Comparison of ENCODE assay signal across 9 cellular contexts in genomic region chr5:134902071-134902801, GRCh38. TPM values are rescaled to one million over a fixed set of nuclear protein-coding genes. Genes with fewer than 3 reads are reported as not detected.
DNase-seq lines count a peak whose midpoint lies in the region; ATAC-seq lines count a peak whose summit lies in the region.
"Had no signal": no experiment of that assay in that cellular context is flagged by ENCODE, and none has a peak within 500 bp of the region (broad histone marks: within the 10 kb centered on the region; RNA-seq: fewer than 3 reads in every experiment).

No MANE protein-coding gene starts in this region.

- DNase-seq in activated naive CD4-positive, alpha-beta T cell treated with anti-CD3 and anti-CD28 coated beads, Interleukin-2, amount 50 U/mL, for 16 hours, result no peak
- DNase-seq in activated CD4-positive, alpha-beta memory T cell treated with anti-CD3 and anti-CD28 coated beads for 36 hours, result no peak
- no peak for DNase-seq in dedifferentiated amniotic fluid mesenchymal stem cell (ENCODE audit: extremely low spot score)
- no peak for DNase-seq in NCI-H1694 treated with DMSO at 0.1 percent for 48 hours (lab: John Stamatoyannopoulos, UW)
- DNase-seq: endodermal cell had no signal

- CTCF ChIA-PET in activated CD4-positive, alpha-beta memory T cell treated with anti-CD3 and anti-CD28 coated beads for 36 hours (lab: Charles Lee), result no interaction called here

- no peaks in the 10 kb centered on the region for H3K9me3 Mint-ChIP-seq in activated naive CD4-positive, alpha-beta T cell treated with anti-CD3 and anti-CD28 coated beads, Interleukin-2, amount 50 U/mL, for 24 hours
- H3K9me3 Mint-ChIP-seq in activated CD4-positive, alpha-beta memory T cell treated with anti-CD3 and anti-CD28 coated beads for 36 hours, result no peaks in the 10 kb centered on the region
- no peaks in the 10 kb centered on the region for H3K9me3 Mint-ChIP-seq in stimulated activated memory B cell treated with anti-CD40 and anti-IgM and Interleukin-4, amounts not matched to agents 10 μg/mL and 1 μg/mL and 100 μg/mL, for 72 hours
- H3K9me3 Mint-ChIP-seq: endodermal cell had no signal

- POLR2A ChIA-PET in activated CD4-positive, alpha-beta memory T cell treated with anti-CD3 and anti-CD28 coated beads for 36 hours (lab: Charles Lee), result interaction anchor here (1.6 kb wide), 2 partner anchors 37 to 57 kb away, joined by 3 to 4 read pairs; partner anchors contain the start of gene C5orf24

- ATAC-seq in HG03460 (IDR thresholded peaks at IDR 0.05; ENCODE audit: unreplicated experiment) (peak; percentile 21), GM21367 (IDR thresholded peaks at IDR 0.05; ENCODE audit: unreplicated experiment) (no peak)
- peak; percentile 60 for ATAC-seq in stimulated activated memory B cell treated with anti-CD40 and anti-IgM and Interleukin-4, amounts not matched to agents 10 μg/mL and 1 μg/mL and 100 μg/mL, for 72 hours

- intact Hi-C loops in activated CD4-positive, alpha-beta memory T cell treated with anti-CD3 and anti-CD28 coated beads for 36 hours (cut with micrococcal nuclease), result loop anchor here (10.0 kb wide), 2 partner anchors 297 to 677 kb away; partner anchors contain the start of gene PPP2CA

- H3K4me3 Mint-ChIP-seq in activated naive CD4-positive, alpha-beta T cell treated with anti-CD3 and anti-CD28 coated beads, Interleukin-2, amount 50 U/mL, for 24 hours, result no peak overlapping the region
- H3K4me3 Mint-ChIP-seq in activated CD4-positive, alpha-beta memory T cell treated with anti-CD3 and anti-CD28 coated beads for 36 hours, result no peak overlapping the region
- peak overlapping the region; percentile 43 for H3K4me3 Mint-ChIP-seq in stimulated activated memory B cell treated with anti-CD40 and anti-IgM and Interleukin-4, amounts not matched to agents 10 μg/mL and 1 μg/mL and 100 μg/mL, for 72 hours
- H3K4me3 Mint-ChIP-seq: endodermal cell had no signal

- peaks cover 3% of the 10 kb centered on the region for H3K36me3 Mint-ChIP-seq in activated naive CD4-positive, alpha-beta T cell treated with anti-CD3 and anti-CD28 coated beads, Interleukin-2, amount 50 U/mL, for 24 hours
- H3K36me3 Mint-ChIP-seq in activated CD4-positive, alpha-beta memory T cell treated with anti-CD3 and anti-CD28 coated beads for 36 hours, result peaks cover 5% of the 10 kb centered on the region
- H3K36me3 Mint-ChIP-seq in stimulated activated memory B cell treated with anti-CD40 and anti-IgM and Interleukin-4, amounts not matched to agents 10 μg/mL and 1 μg/mL and 100 μg/mL, for 72 hours, result peaks cover 5% of the 10 kb centered on the region

- H3K4me1 Mint-ChIP-seq in activated naive CD4-positive, alpha-beta T cell treated with anti-CD3 and anti-CD28 coated beads, Interleukin-2, amount 50 U/mL, for 24 hours, result peaks cover 11% of the 10 kb centered on the region
- H3K4me1 Mint-ChIP-seq in activated CD4-positive, alpha-beta memory T cell treated with anti-CD3 and anti-CD28 coated beads for 36 hours (ENCODE audit: low read depth), result peaks cover 17% of the 10 kb centered on the region
- H3K4me1 Mint-ChIP-seq in stimulated activated memory B cell treated with anti-CD40 and anti-IgM and Interleukin-4, amounts not matched to agents 10 μg/mL and 1 μg/mL and 100 μg/mL, for 72 hours, result peaks cover 27% of the 10 kb centered on the region

- peak overlapping the region; percentile 59 for H3K27ac Mint-ChIP-seq in activated naive CD4-positive, alpha-beta T cell treated with anti-CD3 and anti-CD28 coated beads, Interleukin-2, amount 50 U/mL, for 24 hours
- peak overlapping the region; percentile 55 for H3K27ac Mint-ChIP-seq in activated CD4-positive, alpha-beta memory T cell treated with anti-CD3 and anti-CD28 coated beads for 36 hours
- peak overlapping the region; percentile 99 for H3K27ac Mint-ChIP-seq in stimulated activated memory B cell treated with anti-CD40 and anti-IgM and Interleukin-4, amounts not matched to agents 10 μg/mL and 1 μg/mL and 100 μg/mL, for 72 hours
- H3K27ac Mint-ChIP-seq: endodermal cell had no signal

- H3K27me3 Mint-ChIP-seq in activated naive CD4-positive, alpha-beta T cell treated with anti-CD3 and anti-CD28 coated beads, Interleukin-2, amount 50 U/mL, for 24 hours, result no peaks in the 10 kb centered on the region
- no peaks in the 10 kb centered on the region for H3K27me3 Mint-ChIP-seq in activated CD4-positive, alpha-beta memory T cell treated with anti-CD3 and anti-CD28 coated beads for 36 hours
- no peaks in the 10 kb centered on the region for H3K27me3 Mint-ChIP-seq in stimulated activated memory B cell treated with anti-CD40 and anti-IgM and Interleukin-4, amounts not matched to agents 10 μg/mL and 1 μg/mL and 100 μg/mL, for 72 hours

RNA-seq across cellular contexts. Expression of gene PCBD2, which starts 2.7 kb away (rescaled TPM):
- total RNA-seq in activated CD4-positive, alpha-beta memory T cell treated with anti-CD3 and anti-CD28 coated beads for 36 hours, result 10 to 100 TPM in 1 of 2 experiments, 1 to 10 TPM in 1; 9.8 to 13.2 TPM

RNA-seq across cellular contexts. Expression of gene TXNDC15, which starts 28.1 kb away (rescaled TPM):
- total RNA-seq in activated CD4-positive, alpha-beta memory T cell treated with anti-CD3 and anti-CD28 coated beads for 36 hours, result 10 to 100 TPM; 29.6 to 30.9 TPM

RNA-seq across cellular contexts. Expression of gene C5orf24, which starts 56.5 kb away (rescaled TPM):
- 10 to 100 TPM; 21.9 to 25.2 TPM for total RNA-seq in activated CD4-positive, alpha-beta memory T cell treated with anti-CD3 and anti-CD28 coated beads for 36 hours
